ENCODE assay signal across 16 cellular contexts in genomic region chr1:156655904-156656516, GRCh38. TPM values are rescaled to one million over a fixed set of nuclear protein-coding genes. Genes with fewer than 3 reads are reported as not detected.
"Had no signal": no experiment of that assay in that cellular context is flagged by ENCODE, and none has a peak within 500 bp of the region (broad histone marks: within the 10 kb centered on the region; RNA-seq: fewer than 3 reads in every experiment).

No MANE protein-coding gene starts in this region.

- ATAC-seq: activated naive CD4-positive, alpha-beta T cell treated with anti-CD3 and anti-CD28 coated beads, Interleukin-2, amount 50 U/mL, for 72 hours; activated T-cell treated with anti-CD3 and anti-CD28 coated beads, Interleukin-2, amount 50 U/mL, for 4 hours; mucosa of descending colon; sciatic nerve; stimulated activated memory B cell treated with anti-CD40 and anti-IgM and Interleukin-4, amounts not matched to agents 10 μg/mL and 1 μg/mL and 100 μg/mL, for 72 hours had no signal

- H3K9me3 ChIP-seq: mucosa of descending colon, thoracic aorta, upper lobe of left lung had no signal

- FAIRE-seq: frontal cortex had no signal

- DNase-seq: activated CD4-positive, alpha-beta memory T cell treated with anti-CD3 and anti-CD28 coated beads, Interleukin-2, amount 10 ng/mL, durations not matched to agents 7 days and 5 days; activated CD4-positive, alpha-beta T cell treated with anti-CD3 and anti-CD28 coated beads for 48 hours; activated CD4-positive, CD25-positive, alpha-beta regulatory T cell; activated effector memory CD4-positive, alpha-beta T cell treated with Interleukin-2 at 50 U/mL for 16 hours; activated T-cell treated with anti-CD3 and anti-CD28 coated beads, Interleukin-2, amount 50 U/mL, for 4 hours; naive B cell; stimulated activated CD4-positive, alpha-beta T cell treated with anti-CD3 and anti-CD28 coated beads, Interleukin-4, amount 100 ng/mL, for 4 hours had no signal

- H3K4me1 ChIP-seq: parathyroid adenoma had no signal

- H3K27ac Mint-ChIP-seq: activated CD4-positive, alpha-beta memory T cell treated with anti-CD3 and anti-CD28 coated beads, Interleukin-2, amount 10 ng/mL, durations not matched to agents 7 days and 5 days; activated naive CD4-positive, alpha-beta T cell treated with anti-CD3 and anti-CD28 coated beads, Interleukin-2, amount 50 U/mL, for 72 hours; stimulated activated memory B cell treated with anti-CD40 and anti-IgM and Interleukin-4, amounts not matched to agents 10 μg/mL and 1 μg/mL and 100 μg/mL, for 72 hours had no signal

- H3K79me2 ChIP-seq: parathyroid adenoma had no signal

- H3K27ac ChIP-seq: coronary artery, parathyroid adenoma, thoracic aorta, upper lobe of left lung had no signal

- H3K36me3 Mint-ChIP-seq: activated naive CD4-positive, alpha-beta T cell treated with anti-CD3 and anti-CD28 coated beads, Interleukin-2, amount 50 U/mL, for 72 hours; stimulated activated memory B cell treated with anti-CD40 and anti-IgM and Interleukin-4, amounts not matched to agents 10 μg/mL and 1 μg/mL and 100 μg/mL, for 72 hours had no signal

- H3K4me3 Mint-ChIP-seq: activated CD4-positive, alpha-beta memory T cell treated with anti-CD3 and anti-CD28 coated beads, Interleukin-2, amount 10 ng/mL, durations not matched to agents 7 days and 5 days had no signal

- H3K4me3 ChIP-seq: mucosa of descending colon had no signal

- H3K9ac ChIP-seq: parathyroid adenoma had no signal

- H3K36me3 ChIP-seq: thoracic aorta, upper lobe of left lung had no signal

RNA-seq across cellular contexts. Expression of gene BCAN, which starts 14.1 kb away (rescaled TPM):
- total RNA-seq: activated CD4-positive, alpha-beta memory T cell treated with anti-CD3 and anti-CD28 coated beads, Interleukin-2, amount 10 ng/mL, durations not matched to agents 7 days and 5 days; activated naive CD4-positive, alpha-beta T cell treated with anti-CD3 and anti-CD28 coated beads, Interleukin-2, amount 50 U/mL, for 72 hours; activated T-cell treated with anti-CD3 and anti-CD28 coated beads, Interleukin-2, amount 50 U/mL, for 4 hours had no signal

RNA-seq across cellular contexts. Expression of gene NES, which starts 21.2 kb away (rescaled TPM):
- total RNA-seq: activated CD4-positive, alpha-beta memory T cell treated with anti-CD3 and anti-CD28 coated beads, Interleukin-2, amount 10 ng/mL, durations not matched to agents 7 days and 5 days; activated naive CD4-positive, alpha-beta T cell treated with anti-CD3 and anti-CD28 coated beads, Interleukin-2, amount 50 U/mL, for 72 hours had no signal

RNA-seq across cellular contexts. Expression of gene HAPLN2, which starts 36.8 kb away (rescaled TPM):
- total RNA-seq: activated CD4-positive, alpha-beta memory T cell treated with anti-CD3 and anti-CD28 coated beads, Interleukin-2, amount 10 ng/mL, durations not matched to agents 7 days and 5 days; activated T-cell treated with anti-CD3 and anti-CD28 coated beads, Interleukin-2, amount 50 U/mL, for 4 hours had no signal
